31 cellular contexts compared by ENCODE assay signal in the genomic region with DNA sequence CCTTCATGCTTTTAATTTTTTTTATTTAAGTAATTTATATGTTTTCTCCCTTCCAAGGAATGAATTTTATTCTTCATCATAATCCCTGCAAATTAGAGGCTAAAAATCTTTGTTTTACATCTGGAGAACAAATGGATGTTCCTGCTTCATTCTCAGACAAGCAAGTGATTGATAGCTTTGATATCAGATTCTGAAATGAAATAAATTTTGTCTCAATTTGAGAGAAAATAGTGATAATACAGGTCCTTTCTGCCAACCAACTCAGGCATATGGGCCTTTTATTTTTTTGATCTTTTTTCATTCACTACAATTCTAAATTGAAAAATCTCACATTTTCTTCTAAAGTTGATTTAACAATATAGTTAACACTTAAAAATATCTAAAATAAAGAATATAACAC.
DNase-seq lines count a peak whose midpoint lies in the region; ATAC-seq and TF ChIP-seq lines count a peak whose summit lies in the region.
"Had no signal": no experiment of that assay in that cellular context is flagged by ENCODE, and none has a peak within 500 bp of the region (broad histone marks: within the 10 kb centered on the region; RNA-seq: fewer than 3 reads in every experiment).

No MANE protein-coding gene starts in this region.

- H2AFZ ChIP-seq in SK-N-SH (ENCODE audit: low read depth): no peak overlapping the region
- H2AFZ ChIP-seq in neural cell (ENCODE audit: low read depth, low read length): no peak overlapping the region

- CTCF ChIA-PET in SK-N-SH (lab: Yijun Ruan, JAX): interaction anchor here (1.0 to 2.0 kb wide), 8 partner anchors 18 to 462 kb away, joined by 3 to 9 read pairs (median 4); no protein-coding TSS in a partner anchor

- peaks cover 10% of the 10 kb centered on the region; the same call in 1 of the 2 replicates for H4K20me1 ChIP-seq in SK-N-SH (ENCODE audit: insufficient read depth)
- no peaks in the 10 kb centered on the region for H4K20me1 ChIP-seq in neural cell (ENCODE audit: insufficient read depth)
- H4K20me1 ChIP-seq: BLaER1 had no signal

- H3F3A ChIP-seq in SK-N-SH (replicated peaks; ENCODE audit: insufficient read depth) (peaks cover 5% of the 10 kb centered on the region), neural cell (ENCODE audit: insufficient read depth, low read length, poor library complexity, severe bottlenecking) (no peaks in the 10 kb centered on the region)

- TF ChIP-seq CTCF in SK-N-SH (IDR thresholded peaks at IDR 0.05) (no peak), neural cell (IDR thresholded peaks at IDR 0.05; ENCODE audit: poor library complexity, severe bottlenecking) (no peak)

- H3K9ac ChIP-seq in SK-N-SH (no peak overlapping the region), neural cell (ENCODE audit: low read length) (no peak overlapping the region)
- H3K9ac ChIP-seq: BLaER1; BLaER1 treated with 17β-estradiol and CSF1 and Interleukin-3, amounts not matched to agents 10 nM and 100 nM had no signal

- no peak for DNase-seq in SK-N-SH
- no peak for DNase-seq in NCI-H82 (lab: John Stamatoyannopoulos, UW)
- no peak for DNase-seq in activated CD4-positive, alpha-beta T cell treated with anti-CD3 and anti-CD28 coated beads for 4 hours
- DNase-seq in cardiac septum (ENCODE audit: low spot score): no peak
- DNase-seq: 8988T; ACHN; AML-193; BE2C; C1 segment of cervical spinal cord; Caco-2; Calu3; CD4-positive, alpha-beta memory T cell; CD4-positive, alpha-beta T cell; CD4-positive, CD25-positive, alpha-beta regulatory T cell; CD8-positive, alpha-beta memory T cell; CD8-positive, alpha-beta T cell; COR-L47; DMS 273 treated with DMSO at 0.1 percent for 48 hours; DMS153; DMS53; DMS79; DMS79 treated with DMSO at 0.1 percent for 48 hours; DND-41; EL had no signal

- H3K9me2 ChIP-seq in SK-N-SH (0 out of 2 replicates have a peak, but pooled peaks cover 3% of the 10 kb centered on the region), neural cell (ENCODE audit: insufficient read depth, low read length) (no peaks in the 10 kb centered on the region)

- H3K27ac ChIP-seq in SK-N-SH (ENCODE audit: low read depth in 2 of 2, low read length in 1 of 2): peak overlapping the region in 1 of 2 experiments; percentile 94; a peak in 2 of 4 replicates
- H3K27ac ChIP-seq in neural cell (ENCODE audit: low read length): peak overlapping the region; percentile 5
- H3K27ac ChIP-seq: 22Rv1; A549; BLaER1; BLaER1 treated with 17β-estradiol and CSF1 and Interleukin-3, amounts not matched to agents 10 nM and 100 nM; C4-2B had no signal

- H3K27me3 ChIP-seq in SK-N-SH (ENCODE audit: insufficient read depth): no peaks in the 10 kb centered on the region
- no peaks in the 10 kb centered on the region for H3K27me3 ChIP-seq in neural cell (ENCODE audit: insufficient read depth, low read depth, low read length)
- H3K27me3 ChIP-seq: BE2C; BLaER1; BLaER1 treated with 17β-estradiol and CSF1 and Interleukin-3, amounts not matched to agents 10 nM and 100 nM had no signal

- TF ChIP-seq EP300 in SK-N-SH (IDR thresholded peaks at IDR 0.05; ENCODE audit: borderline replicate concordance in 1 of 2, low read depth in 1 of 2, low read length in 1 of 2): peak in 1 of 2 experiments; percentile 85; a peak in 2 of 4 replicates
- no peak for TF ChIP-seq EP300 in neural cell (conservative IDR thresholded peaks at IDR 0.05; ENCODE audit: poor library complexity, severe bottlenecking)

- H3K4me3 ChIP-seq in SK-N-SH (ENCODE audit: low read depth in 2 of 2, low read length in 1 of 2): no peak overlapping the region
- H3K4me3 ChIP-seq in neural cell (ENCODE audit: low read length): no peak overlapping the region
- H3K4me3 ChIP-seq: A549; BLaER1; BLaER1 treated with 17β-estradiol and CSF1 and Interleukin-3, amounts not matched to agents 10 nM and 100 nM had no signal

- POLR2A ChIA-PET in SK-N-SH (lab: Yijun Ruan, JAX): interaction anchor here (1.1 kb wide), 1 partner anchor 23 kb away, joined by 4 read pairs; no protein-coding TSS in a partner anchor

- intact Hi-C loops in cardiac septum (cut with DNase I): no loop called here

- H3K9me3 ChIP-seq in SK-N-SH: no peaks in the 10 kb centered on the region
- H3K9me3 ChIP-seq in neural cell (ENCODE audit: low read length): no peaks in the 10 kb centered on the region
- H3K9me3 ChIP-seq: A549; BE2C; BLaER1; BLaER1 treated with 17β-estradiol and CSF1 and Interleukin-3, amounts not matched to agents 10 nM and 100 nM; Caco-2 had no signal

- H3K36me3 ChIP-seq in SK-N-SH (replicated peaks in 1 of 2; ENCODE audit: control insufficient read depth in 1 of 2, insufficient read depth in 2 of 2, low read length in 1 of 2) (no peaks in the 10 kb centered on the region), neural cell (ENCODE audit: insufficient read depth, low read length) (no peaks in the 10 kb centered on the region)
- H3K36me3 ChIP-seq: BE2C, BLaER1 had no signal

- TF ChIP-seq RAD21 in SK-N-SH (IDR thresholded peaks at IDR 0.05; ENCODE audit: low read length) (no peak), neural cell (conservative IDR thresholded peaks at IDR 0.05) (no peak)

- H3K4me1 ChIP-seq in SK-N-SH (ENCODE audit: control insufficient read depth in 1 of 2, insufficient read depth in 2 of 2, low read depth in 1 of 2, low read length in 1 of 2): peaks cover 5 to 55% of the 10 kb centered on the region in 2 experiments; a peak in 2 of 4 replicates
- H3K4me1 ChIP-seq: A549; BLaER1; BLaER1 treated with 17β-estradiol and CSF1 and Interleukin-3, amounts not matched to agents 10 nM and 100 nM had no signal

- ATAC-seq in SK-N-SH treated with all-trans-retinoic acid at 6 μM for 48 hours: no peak
- ATAC-seq: A549; CD8-positive, alpha-beta T cell had no signal

- no peak overlapping the region for H3K4me2 ChIP-seq in SK-N-SH
- H3K4me2 ChIP-seq in neural cell (ENCODE audit: low read length): no peak overlapping the region
- H3K4me2 ChIP-seq: A549; BLaER1; BLaER1 treated with 17β-estradiol and CSF1 and Interleukin-3, amounts not matched to agents 10 nM and 100 nM had no signal

- no peaks in the 10 kb centered on the region for H3K79me2 ChIP-seq in SK-N-SH (ENCODE audit: insufficient read depth)
- H3K79me2 ChIP-seq in neural cell (replicated peaks; ENCODE audit: insufficient read depth, low read length): no peaks in the 10 kb centered on the region

TF ChIP-seq in SK-N-SH, 30 proteins besides CTCF, POLR2A, EP300 and RAD21:
- no peak for TF ChIP-seq FOXM1 (IDR thresholded peaks at IDR 0.05; ENCODE audit: low read depth)
- TF ChIP-seq POLR2AphosphoS5 (IDR thresholded peaks at IDR 0.05; ENCODE audit: low read depth, low read length): no peak
- TF ChIP-seq NFIC (IDR thresholded peaks at IDR 0.05; ENCODE audit: borderline replicate concordance): no peak
- no peak for TF ChIP-seq SMC3 (IDR thresholded peaks at IDR 0.05; ENCODE audit: low read depth, low read length)
- no peak for TF ChIP-seq MEF2A (IDR thresholded peaks at IDR 0.05; ENCODE audit: borderline replicate concordance, low read depth)
- TF ChIP-seq GATA2 (CRISPR knock-in tag; IDR thresholded peaks at IDR 0.05): peak; percentile 63; the same call in 1 of the 2 replicates
- no peak for TF ChIP-seq TCF12 (IDR thresholded peaks at IDR 0.05)
TF ChIP-seq in SK-N-SH: peak in this region for 1.

TF ChIP-seq in SK-N-SH treated with all-trans-retinoic acid at 6 μM for 48 hours, 23 proteins besides CTCF, POLR2A, EP300 and RAD21 (continues in another document):
- TF ChIP-seq OSR1 (CRISPR knock-in tag; IDR thresholded peaks at IDR 0.05) (no peak), ZNF8 (CRISPR knock-in tag; IDR thresholded peaks at IDR 0.05) (no peak), ZNF70 (CRISPR knock-in tag; IDR thresholded peaks at IDR 0.05) (no peak), ZC3H10 (CRISPR knock-in tag; IDR thresholded peaks at IDR 0.05) (no peak), ESRRG (CRISPR knock-in tag; IDR thresholded peaks at IDR 0.05) (no peak), ZFP3 (CRISPR knock-in tag; IDR thresholded peaks at IDR 0.05) (no peak), CSRNP3 (CRISPR knock-in tag; IDR thresholded peaks at IDR 0.05) (no peak), GLIS3 (CRISPR knock-in tag; IDR thresholded peaks at IDR 0.05) (0 out of 2 replicates have a peak, but pooled peaks have one; percentile 40), PPARA (CRISPR knock-in tag; IDR thresholded peaks at IDR 0.05; ENCODE audit: borderline replicate concordance) (no peak)

TF ChIP-seq in neural cell, 6 proteins besides CTCF, POLR2A, EP300 and RAD21:
- TF ChIP-seq POLR2AphosphoS5 (IDR thresholded peaks at IDR 0.05) (no peak), SMC3 (conservative IDR thresholded peaks at IDR 0.05; ENCODE audit: poor library complexity) (no peak), MXI1 (conservative IDR thresholded peaks at IDR 0.05; ENCODE audit: poor library complexity, severe bottlenecking) (no peak), EZH2 (IDR thresholded peaks at IDR 0.05; ENCODE audit: borderline replicate concordance, insufficient read depth, low read length, poor library complexity, severe bottlenecking) (no peak), TAF1 (IDR thresholded peaks at IDR 0.05; ENCODE audit: low read depth) (no peak)
- TF ChIP-seq, protein P1, sequence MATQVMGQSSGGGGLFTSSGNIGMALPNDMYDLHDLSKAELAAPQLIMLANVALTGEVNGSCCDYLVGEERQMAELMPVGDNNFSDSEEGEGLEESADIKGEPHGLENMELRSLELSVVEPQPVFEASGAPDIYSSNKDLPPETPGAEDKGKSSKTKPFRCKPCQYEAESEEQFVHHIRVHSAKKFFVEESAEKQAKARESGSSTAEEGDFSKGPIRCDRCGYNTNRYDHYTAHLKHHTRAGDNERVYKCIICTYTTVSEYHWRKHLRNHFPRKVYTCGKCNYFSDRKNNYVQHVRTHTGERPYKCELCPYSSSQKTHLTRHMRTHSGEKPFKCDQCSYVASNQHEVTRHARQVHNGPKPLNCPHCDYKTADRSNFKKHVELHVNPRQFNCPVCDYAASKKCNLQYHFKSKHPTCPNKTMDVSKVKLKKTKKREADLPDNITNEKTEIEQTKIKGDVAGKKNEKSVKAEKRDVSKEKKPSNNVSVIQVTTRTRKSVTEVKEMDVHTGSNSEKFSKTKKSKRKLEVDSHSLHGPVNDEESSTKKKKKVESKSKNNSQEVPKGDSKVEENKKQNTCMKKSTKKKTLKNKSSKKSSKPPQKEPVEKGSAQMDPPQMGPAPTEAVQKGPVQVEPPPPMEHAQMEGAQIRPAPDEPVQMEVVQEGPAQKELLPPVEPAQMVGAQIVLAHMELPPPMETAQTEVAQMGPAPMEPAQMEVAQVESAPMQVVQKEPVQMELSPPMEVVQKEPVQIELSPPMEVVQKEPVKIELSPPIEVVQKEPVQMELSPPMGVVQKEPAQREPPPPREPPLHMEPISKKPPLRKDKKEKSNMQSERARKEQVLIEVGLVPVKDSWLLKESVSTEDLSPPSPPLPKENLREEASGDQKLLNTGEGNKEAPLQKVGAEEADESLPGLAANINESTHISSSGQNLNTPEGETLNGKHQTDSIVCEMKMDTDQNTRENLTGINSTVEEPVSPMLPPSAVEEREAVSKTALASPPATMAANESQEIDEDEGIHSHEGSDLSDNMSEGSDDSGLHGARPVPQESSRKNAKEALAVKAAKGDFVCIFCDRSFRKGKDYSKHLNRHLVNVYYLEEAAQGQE (IDR thresholded peaks at IDR 0.05; ENCODE audit: borderline replicate concordance): no peak
TF ChIP-seq in neural cell: peak in this region for 0.
